In the genomic region with DNA sequence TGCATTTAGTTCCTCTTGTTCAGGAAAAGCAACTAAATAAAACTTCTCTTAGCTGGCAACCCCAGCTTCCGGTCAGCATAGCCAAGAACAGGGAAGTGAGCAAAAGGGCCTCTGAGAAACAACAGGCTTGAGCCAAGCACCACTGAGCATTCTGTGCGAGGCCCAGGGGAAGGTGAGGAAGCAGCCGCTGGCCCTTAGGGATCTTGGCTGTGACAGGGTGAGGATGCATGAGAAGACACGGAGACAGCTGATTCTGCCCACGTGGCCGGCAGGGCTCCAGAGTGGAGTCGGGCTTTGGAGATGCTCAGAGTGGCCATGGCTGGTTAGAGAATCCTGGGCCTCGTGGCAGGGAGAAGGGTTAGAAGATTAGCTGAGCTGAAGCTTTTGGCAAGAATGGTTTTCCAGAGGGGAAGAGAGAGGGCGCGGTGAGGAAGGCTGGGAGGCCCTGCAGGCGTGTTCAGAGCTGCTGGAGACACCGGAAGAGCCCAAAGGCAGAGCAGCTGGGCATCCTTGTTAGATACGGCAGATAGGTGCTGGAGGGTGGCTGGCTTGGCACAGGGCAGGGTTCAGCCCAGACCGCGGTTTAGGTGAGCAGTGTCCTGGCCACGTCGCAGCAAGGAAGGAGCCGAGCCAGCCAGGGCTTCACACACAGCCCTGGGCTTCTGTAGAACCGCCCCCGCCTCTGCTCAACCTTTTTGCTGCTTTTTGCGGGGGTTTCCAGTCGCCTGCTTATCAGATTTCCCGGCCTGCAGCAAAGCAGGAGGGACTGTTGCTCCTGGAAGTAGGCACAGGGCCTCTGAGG, we compare ENCODE assay signal across 1 cellular context.
TF ChIP-seq lines count a peak whose summit lies in the region.

No MANE protein-coding gene starts in this region.

TF ChIP-seq in K562, 482 proteins besides CTCF, POLR2A, EP300 and RAD21:
- TF ChIP-seq HNRNPUL1 (IDR thresholded peaks at IDR 0.05; ENCODE audit: low read length) (no peak), FOXM1 (IDR thresholded peaks at IDR 0.05; ENCODE audit: low read depth) (no peak), FOXM1 (CRISPR knock-in tag; IDR thresholded peaks at IDR 0.05; ENCODE audit: low read depth) (no peak), HLTF (IDR thresholded peaks at IDR 0.05) (no peak), EGR1 (conservative IDR thresholded peaks at IDR 0.05) (peak; percentile 74), SRSF3 (IDR thresholded peaks at IDR 0.05; ENCODE audit: insufficient read depth, low read length) (no peak), POLR2G (IDR thresholded peaks at IDR 0.05; ENCODE audit: low read depth, low read length) (0 out of 2 replicates have a peak, but pooled peaks have one; percentile 16), ZNF717 (CRISPR knock-in tag; IDR thresholded peaks at IDR 0.05) (no peak)
